In genomic region chr3:178439504-178439903, GRCh38 we compare ENCODE assay signal across 9 cellular contexts.
DNase-seq lines count a peak whose midpoint lies in the region; ATAC-seq, FAIRE-seq and TF ChIP-seq lines count a peak whose summit lies in the region.
"Had no signal": no experiment of that assay in that cellular context is flagged by ENCODE, and none has a peak within 500 bp of the region (broad histone marks: within the 10 kb centered on the region; RNA-seq: fewer than 3 reads in every experiment).

No MANE protein-coding gene starts in this region.

- no peak overlapping the region for H2AFZ ChIP-seq in HepG2 (ENCODE audit: low read length)
- H2AFZ ChIP-seq in Karpas-422 (ENCODE audit: low read length) = no peak overlapping the region

- H3K4me1 ChIP-seq in adipocyte (ENCODE audit: control insufficient read depth, insufficient read depth, low read length) (peaks cover 11% of the 10 kb centered on the region), HepG2 (ENCODE audit: insufficient read depth, low read length) (no peaks in the 10 kb centered on the region), Karpas-422 (ENCODE audit: low read length) (no peaks in the 10 kb centered on the region), upper lobe of left lung (no peaks in the 10 kb centered on the region)

- H3K27me3 ChIP-seq in adipocyte (replicated peaks; ENCODE audit: control insufficient read depth, insufficient read depth, low read length) (no peaks in the 10 kb centered on the region), HepG2 (ENCODE audit: control insufficient read depth in 1 of 2, insufficient read depth in 2 of 2, low read length in 2 of 2) (no peaks in the 10 kb centered on the region), Karpas-422 (ENCODE audit: low read length) (no peaks in the 10 kb centered on the region), upper lobe of left lung (no peaks in the 10 kb centered on the region)

- CTCF ChIA-PET in HepG2 (lab: Yijun Ruan, JAX; ENCODE audit: low intra/inter-chr PET ratio, low total read pairs) = no interaction called here

- H4K20me1 ChIP-seq in HepG2 (ENCODE audit: insufficient read depth, low read length) (no peaks in the 10 kb centered on the region), Karpas-422 (ENCODE audit: insufficient read depth, low read depth, low read length) (no peaks in the 10 kb centered on the region)

- no peak for TF ChIP-seq CTCF in HepG2 (CRISPR knock-in tag; IDR thresholded peaks at IDR 0.05)
- no peak for TF ChIP-seq CTCF in upper lobe of left lung (IDR thresholded peaks at IDR 0.05)

- no peak for TF ChIP-seq EP300 in HepG2 (IDR thresholded peaks at IDR 0.05; ENCODE audit: low read depth in 2 of 2, low read length in 2 of 2)
- TF ChIP-seq EP300 in HepG2 (CRISPR knock-in tag; IDR thresholded peaks at IDR 0.05; ENCODE audit: borderline replicate concordance) = no peak
- TF ChIP-seq EP300 in upper lobe of left lung (IDR thresholded peaks at IDR 0.05) = no peak

- H3K4me2 ChIP-seq in HepG2 (ENCODE audit: low read depth, low read length) (no peak overlapping the region), Karpas-422 (ENCODE audit: low read depth, low read length, poor library complexity, severe bottlenecking) (no peak overlapping the region)

- no peak overlapping the region for H3K27ac ChIP-seq in HepG2 (ENCODE audit: extremely low read length, insufficient read depth, low read length)
- no peak overlapping the region for H3K27ac ChIP-seq in Karpas-422 (ENCODE audit: low read length)
- H3K27ac ChIP-seq in upper lobe of left lung = no peak overlapping the region

- no peak for TF ChIP-seq POLR2A in HepG2 (IDR thresholded peaks at IDR 0.05; ENCODE audit: insufficient read depth in 1 of 2, low read depth in 2 of 2, low read length in 2 of 2)
- TF ChIP-seq POLR2A in upper lobe of left lung (IDR thresholded peaks at IDR 0.05) = no peak

- no peak overlapping the region for H3K4me3 ChIP-seq in adipocyte (ENCODE audit: low read length)
- no peak overlapping the region for H3K4me3 ChIP-seq in HepG2 (replicated peaks in 1 of 3; ENCODE audit: insufficient read depth in 1 of 3, low read depth in 2 of 3, low read length in 3 of 3)
- no peak overlapping the region for H3K4me3 ChIP-seq in Karpas-422 (ENCODE audit: low read length)
- H3K4me3 ChIP-seq in upper lobe of left lung = no peak overlapping the region

- in situ Hi-C loops in HepG2 (cut with HindIII; ENCODE audit: extremely low pct_ligation_motif_present, low pct_unique_long_range_greater_than_20kb) = loop anchor here (10.0 to 25.0 kb wide), 2 partner anchors 525 to 873 kb away; partner anchors contain the start of gene ZNF639

- intact Hi-C loops in HepG2 (cut with micrococcal nuclease; ENCODE audit: unreplicated experiment) = loop anchor here (10.0 kb wide), 1 partner anchor 325 kb away; no protein-coding TSS in a partner anchor

- H3K79me2 ChIP-seq in HepG2 (ENCODE audit: insufficient read depth, low read length) (no peaks in the 10 kb centered on the region), Karpas-422 (ENCODE audit: low read length) (no peaks in the 10 kb centered on the region)

- H3K9ac ChIP-seq in adipocyte (ENCODE audit: low read length) = no peak overlapping the region
- no peak overlapping the region for H3K9ac ChIP-seq in HepG2 (ENCODE audit: insufficient read depth, low read depth, low read length)
- no peak overlapping the region for H3K9ac ChIP-seq in Karpas-422 (ENCODE audit: low read length)

- TF ChIP-seq RAD21 in HepG2 (CRISPR knock-in tag; IDR thresholded peaks at IDR 0.05) = no peak

- DNase-seq in ELR (ENCODE audit: low read depth) (peak; percentile 41), HPDE6-E6E7 (ENCODE audit: extremely low spot score) (peak; percentile 42), adipocyte (ENCODE audit: low read depth) (peak; percentile 65), HepG2 (ENCODE audit: low spot score) (no peak), left lobe of liver (ENCODE audit: low spot score) (no peak), UCSD-AML1 (lab: John Stamatoyannopoulos, UW; ENCODE audit: unreplicated experiment) (no peak), Karpas-422 (no peak), upper lobe of left lung (no peak)
- DNase-seq: stimulated activated CD8-positive, alpha-beta memory T cell treated with anti-CD3 and anti-CD28 coated beads, Interleukin-4, amount 100 ng/mL, for 48 hours had no signal

- peak; percentile 46; the same call in 1 of the 3 replicates for ATAC-seq in HepG2
- ATAC-seq in left lobe of liver = no peak
- ATAC-seq in upper lobe of left lung (ENCODE audit: low FRiP score in 2 of 2) = no peak

- H3K36me3 ChIP-seq in adipocyte (ENCODE audit: control insufficient read depth, insufficient read depth, low read length, severe bottlenecking) (no peaks in the 10 kb centered on the region), HepG2 (replicated peaks in 1 of 2; ENCODE audit: control insufficient read depth in 1 of 2, insufficient read depth in 2 of 2, low read length in 2 of 2) (no peaks in the 10 kb centered on the region), Karpas-422 (ENCODE audit: insufficient read depth, low read length) (no peaks in the 10 kb centered on the region), upper lobe of left lung (no peaks in the 10 kb centered on the region)

- FAIRE-seq in HepG2 (lab: Jason Lieb, UNC) = no peak

- no TSS peak for BruUV-seq in HepG2 (replicated peaks; lab: Mats Ljungman, UMichigan)

- 3% methylated on average over 2 of the region's 2 CpGs for WGBS in HepG2 (ENCODE audit: low lambda C conversion rate)
- 64 to 74% methylated on average over 2 of the region's 2 CpGs for WGBS in upper lobe of left lung, 2 donors

- H3K9me2 ChIP-seq in Karpas-422 (replicated peaks; ENCODE audit: insufficient read depth, low read length) = no peaks in the 10 kb centered on the region

- POLR2A ChIA-PET in HepG2 (lab: Yijun Ruan, JAX) = no interaction called here

- no peaks in the 10 kb centered on the region for H3K9me3 ChIP-seq in adipocyte (ENCODE audit: control insufficient read depth, low read length)
- no peaks in the 10 kb centered on the region for H3K9me3 ChIP-seq in HepG2 (ENCODE audit: low read length)
- H3K9me3 ChIP-seq in Karpas-422 (ENCODE audit: low read length) = no peaks in the 10 kb centered on the region
- H3K9me3 ChIP-seq in upper lobe of left lung = no peaks in the 10 kb centered on the region

TF ChIP-seq in HepG2, 621 proteins besides CTCF, POLR2A, EP300 and RAD21:
- TF ChIP-seq NFE2 (CRISPR knock-in tag; IDR thresholded peaks at IDR 0.05) = peak; percentile 71; the same call in 1 of the 2 replicates
- TF ChIP-seq FOSL2 (CRISPR knock-in tag; IDR thresholded peaks at IDR 0.05) = peak; percentile 61
- no peak for TF ChIP-seq ZNF124 (CRISPR knock-in tag; IDR thresholded peaks at IDR 0.05)
TF ChIP-seq in HepG2: peak in this region for 2.

Comparison
In these comparisons a context has a peak if more than half of its experiments do, and no peak if none do; other contexts are left out.
1. DNase-seq: peak in ELR (single experiment), HPDE6-E6E7 (single experiment) and adipocyte (single experiment); none in HepG2 (single experiment), left lobe of liver (single experiment), UCSD-AML1 (single experiment), Karpas-422 (single experiment) and upper lobe of left lung (0 of 2).